8 cellular contexts compared by ENCODE assay signal in the genomic region with DNA sequence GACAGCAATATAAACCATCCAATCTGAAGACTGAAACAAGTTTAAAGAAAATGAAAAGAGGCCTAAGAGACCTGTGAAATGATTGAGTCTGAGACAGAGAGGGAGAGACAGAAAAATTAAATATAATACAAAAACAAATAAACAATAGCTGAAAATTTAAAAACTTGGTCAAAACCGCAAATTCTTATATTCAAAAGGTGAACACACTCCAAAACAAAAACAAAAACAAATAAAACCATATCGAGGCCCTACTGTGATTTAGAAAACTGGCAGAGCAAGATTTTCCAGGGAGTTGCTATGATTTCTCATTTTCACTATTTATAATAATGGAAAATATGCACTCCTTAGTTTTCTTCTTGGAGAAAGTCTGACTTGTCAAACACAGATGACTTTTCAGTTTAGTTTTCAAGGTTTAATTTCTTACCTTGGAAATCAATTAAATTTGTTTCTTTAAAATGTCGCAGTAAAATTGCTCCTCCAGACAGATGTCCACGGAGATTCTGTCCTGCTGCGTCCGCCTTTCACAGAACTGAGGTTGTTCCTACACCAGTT.
DNase-seq lines count a peak whose midpoint lies in the region; ATAC-seq and TF ChIP-seq lines count a peak whose summit lies in the region.

No MANE protein-coding gene starts in this region.

- POLR2A ChIA-PET in A673 (lab: Charles Lee; ENCODE audit: low non-redundant PET), result no interaction called here

- H3K36me3 ChIP-seq in A673 (ENCODE audit: insufficient read depth, low read length, poor library complexity, severe bottlenecking) (no peaks in the 10 kb centered on the region), HUES48 (ENCODE audit: control insufficient read depth, insufficient read depth, low read length) (0 out of 2 replicates have a peak, but pooled peaks cover under 1% of the 10 kb centered on the region), muscle layer of colon (ENCODE audit: insufficient read depth, low read length) (no peaks in the 10 kb centered on the region)

- peak overlapping the region; percentile 91 for H3K27ac ChIP-seq in A673 (ENCODE audit: low read depth, low read length, poor library complexity, severe bottlenecking)
- peak overlapping the region; percentile 70 for H3K27ac ChIP-seq in HUES48 (ENCODE audit: low read depth, low read length)
- peak overlapping the region; percentile 81 for H3K27ac ChIP-seq in muscle layer of colon (ENCODE audit: low read depth, low read length)

- peak overlapping the region; percentile 85 for H3K4me3 ChIP-seq in A673 (ENCODE audit: low read depth, low read length, poor library complexity, severe bottlenecking)
- peak overlapping the region; percentile 98 for H3K4me3 ChIP-seq in HUES48 (ENCODE audit: low read depth, low read length)
- H3K4me3 ChIP-seq in cardiac fibroblast (replicated peaks in 1 of 2; ENCODE audit: low read depth in 2 of 2, low read length in 2 of 2), result peak overlapping the region; percentile 89 to 96
- peak overlapping the region; percentile 91 to 98 for H3K4me3 ChIP-seq in muscle layer of colon (ENCODE audit: low read depth in 1 of 2, low read length in 2 of 2)

- CTCF ChIA-PET in A673 (lab: Charles Lee), result no interaction called here

- no peak for TF ChIP-seq CTCF in A673 (conservative IDR thresholded peaks at IDR 0.05; ENCODE audit: low read depth, low read length)
- TF ChIP-seq CTCF in cardiac fibroblast (IDR thresholded peaks at IDR 0.05; ENCODE audit: low read depth, low read length), result no peak

- peaks cover 17% of the 10 kb centered on the region for H3K9me3 ChIP-seq in A673 (ENCODE audit: low read depth, low read length, poor library complexity, severe bottlenecking)
- H3K9me3 ChIP-seq in HUES48 (ENCODE audit: control insufficient read depth, insufficient read depth, low read length), result no peaks in the 10 kb centered on the region; the same call in 1 of the 2 replicates
- H3K9me3 ChIP-seq in muscle layer of colon (ENCODE audit: low read length), result no peaks in the 10 kb centered on the region

- no peaks in the 10 kb centered on the region for H3K27me3 ChIP-seq in A673 (replicated peaks; ENCODE audit: insufficient read depth, low read depth, low read length, poor library complexity)
- H3K27me3 ChIP-seq in HUES48 (ENCODE audit: control insufficient read depth, insufficient read depth, low read length), result no peaks in the 10 kb centered on the region
- H3K27me3 ChIP-seq in muscle layer of colon (ENCODE audit: control insufficient read depth in 1 of 2, insufficient read depth in 2 of 2, low read length in 2 of 2), result no peaks in the 10 kb centered on the region

- H3K4me1 ChIP-seq in A673 (ENCODE audit: insufficient read depth, low read length, poor library complexity, severe bottlenecking) (no peaks in the 10 kb centered on the region), HUES48 (ENCODE audit: control insufficient read depth, insufficient read depth, low read length) (0 out of 2 replicates have a peak, but pooled peaks cover 3% of the 10 kb centered on the region), muscle layer of colon (ENCODE audit: insufficient read depth, low read length) (peaks cover 12% of the 10 kb centered on the region)

- H3K9ac ChIP-seq in HUES48 (ENCODE audit: low read depth, low read length) (peak overlapping the region; percentile 81), muscle layer of colon (ENCODE audit: low read length) (peak overlapping the region; percentile 45)

- BruUV-seq in A673 (replicated peaks; lab: Mats Ljungman, UMichigan), result no TSS peak

- intact Hi-C loops in A673 (cut with micrococcal nuclease; ENCODE audit: unreplicated experiment), result no loop called here
- intact Hi-C loops in posterior cingulate gyrus (cut with DNase I), result loop anchor here (2.0 kb wide), 1 partner anchor 114 kb away; no protein-coding TSS in a partner anchor

- DNase-seq in A673 (ENCODE audit: low spot score) (no peak), cardiac fibroblast (ENCODE audit: low read depth in 2 of 2) (no peak), NCI-H2081 treated with DMSO at 0.1 percent for 48 hours (lab: John Stamatoyannopoulos, UW) (no peak), NOMO-1 (lab: John Stamatoyannopoulos, UW; ENCODE audit: unreplicated experiment in 2 of 2) (no peak), posterior cingulate gyrus (no peak)

- no peak for ATAC-seq in GM19035 (IDR thresholded peaks at IDR 0.05; ENCODE audit: unreplicated experiment)
